Comparison of ENCODE assay signal across 2 cellular contexts in the genomic region with DNA sequence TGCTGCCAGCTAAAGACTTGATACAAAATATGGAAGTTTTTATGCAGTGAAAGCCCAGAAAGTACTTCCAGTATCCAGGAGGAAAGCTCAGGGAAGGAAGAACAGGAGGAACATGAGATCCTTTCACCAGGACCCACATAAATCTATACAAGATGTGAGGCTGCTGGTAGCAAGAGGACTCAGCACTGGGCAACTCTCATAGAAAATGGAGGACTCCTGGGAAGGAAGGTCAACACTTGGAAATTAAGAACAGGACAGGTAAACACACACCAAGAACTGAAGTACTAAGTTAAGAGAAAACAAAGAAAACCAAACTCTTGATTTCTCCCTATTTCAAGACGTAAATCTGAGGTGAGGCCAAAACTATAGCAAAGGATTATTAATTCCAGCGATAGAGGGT.
TF ChIP-seq lines count a peak whose summit lies in the region.

No MANE protein-coding gene starts in this region.

TF ChIP-seq in GM23338, 12 proteins besides CTCF, POLR2A, EP300 and RAD21:
- TF ChIP-seq JUNB (IDR thresholded peaks at IDR 0.05; ENCODE audit: unreplicated experiment) (no peak), ZNF331 (CRISPR knock-in tag; IDR thresholded peaks at IDR 0.05; ENCODE audit: low read depth) (no peak), EZH2 (IDR thresholded peaks at IDR 0.05; ENCODE audit: low read depth, unreplicated experiment) (no peak), NANOG (IDR thresholded peaks at IDR 0.05; ENCODE audit: borderline replicate concordance) (no peak), EZH2phosphoT487 (IDR thresholded peaks at IDR 0.05; ENCODE audit: unreplicated experiment) (no peak), POLR2AphosphoS5 (IDR thresholded peaks at IDR 0.05; ENCODE audit: low read depth) (no peak)
- TF ChIP-seq, protein P1, sequence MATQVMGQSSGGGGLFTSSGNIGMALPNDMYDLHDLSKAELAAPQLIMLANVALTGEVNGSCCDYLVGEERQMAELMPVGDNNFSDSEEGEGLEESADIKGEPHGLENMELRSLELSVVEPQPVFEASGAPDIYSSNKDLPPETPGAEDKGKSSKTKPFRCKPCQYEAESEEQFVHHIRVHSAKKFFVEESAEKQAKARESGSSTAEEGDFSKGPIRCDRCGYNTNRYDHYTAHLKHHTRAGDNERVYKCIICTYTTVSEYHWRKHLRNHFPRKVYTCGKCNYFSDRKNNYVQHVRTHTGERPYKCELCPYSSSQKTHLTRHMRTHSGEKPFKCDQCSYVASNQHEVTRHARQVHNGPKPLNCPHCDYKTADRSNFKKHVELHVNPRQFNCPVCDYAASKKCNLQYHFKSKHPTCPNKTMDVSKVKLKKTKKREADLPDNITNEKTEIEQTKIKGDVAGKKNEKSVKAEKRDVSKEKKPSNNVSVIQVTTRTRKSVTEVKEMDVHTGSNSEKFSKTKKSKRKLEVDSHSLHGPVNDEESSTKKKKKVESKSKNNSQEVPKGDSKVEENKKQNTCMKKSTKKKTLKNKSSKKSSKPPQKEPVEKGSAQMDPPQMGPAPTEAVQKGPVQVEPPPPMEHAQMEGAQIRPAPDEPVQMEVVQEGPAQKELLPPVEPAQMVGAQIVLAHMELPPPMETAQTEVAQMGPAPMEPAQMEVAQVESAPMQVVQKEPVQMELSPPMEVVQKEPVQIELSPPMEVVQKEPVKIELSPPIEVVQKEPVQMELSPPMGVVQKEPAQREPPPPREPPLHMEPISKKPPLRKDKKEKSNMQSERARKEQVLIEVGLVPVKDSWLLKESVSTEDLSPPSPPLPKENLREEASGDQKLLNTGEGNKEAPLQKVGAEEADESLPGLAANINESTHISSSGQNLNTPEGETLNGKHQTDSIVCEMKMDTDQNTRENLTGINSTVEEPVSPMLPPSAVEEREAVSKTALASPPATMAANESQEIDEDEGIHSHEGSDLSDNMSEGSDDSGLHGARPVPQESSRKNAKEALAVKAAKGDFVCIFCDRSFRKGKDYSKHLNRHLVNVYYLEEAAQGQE (IDR thresholded peaks at IDR 0.05; ENCODE audit: unreplicated experiment), result no peak
- TF ChIP-seq, protein P2, sequence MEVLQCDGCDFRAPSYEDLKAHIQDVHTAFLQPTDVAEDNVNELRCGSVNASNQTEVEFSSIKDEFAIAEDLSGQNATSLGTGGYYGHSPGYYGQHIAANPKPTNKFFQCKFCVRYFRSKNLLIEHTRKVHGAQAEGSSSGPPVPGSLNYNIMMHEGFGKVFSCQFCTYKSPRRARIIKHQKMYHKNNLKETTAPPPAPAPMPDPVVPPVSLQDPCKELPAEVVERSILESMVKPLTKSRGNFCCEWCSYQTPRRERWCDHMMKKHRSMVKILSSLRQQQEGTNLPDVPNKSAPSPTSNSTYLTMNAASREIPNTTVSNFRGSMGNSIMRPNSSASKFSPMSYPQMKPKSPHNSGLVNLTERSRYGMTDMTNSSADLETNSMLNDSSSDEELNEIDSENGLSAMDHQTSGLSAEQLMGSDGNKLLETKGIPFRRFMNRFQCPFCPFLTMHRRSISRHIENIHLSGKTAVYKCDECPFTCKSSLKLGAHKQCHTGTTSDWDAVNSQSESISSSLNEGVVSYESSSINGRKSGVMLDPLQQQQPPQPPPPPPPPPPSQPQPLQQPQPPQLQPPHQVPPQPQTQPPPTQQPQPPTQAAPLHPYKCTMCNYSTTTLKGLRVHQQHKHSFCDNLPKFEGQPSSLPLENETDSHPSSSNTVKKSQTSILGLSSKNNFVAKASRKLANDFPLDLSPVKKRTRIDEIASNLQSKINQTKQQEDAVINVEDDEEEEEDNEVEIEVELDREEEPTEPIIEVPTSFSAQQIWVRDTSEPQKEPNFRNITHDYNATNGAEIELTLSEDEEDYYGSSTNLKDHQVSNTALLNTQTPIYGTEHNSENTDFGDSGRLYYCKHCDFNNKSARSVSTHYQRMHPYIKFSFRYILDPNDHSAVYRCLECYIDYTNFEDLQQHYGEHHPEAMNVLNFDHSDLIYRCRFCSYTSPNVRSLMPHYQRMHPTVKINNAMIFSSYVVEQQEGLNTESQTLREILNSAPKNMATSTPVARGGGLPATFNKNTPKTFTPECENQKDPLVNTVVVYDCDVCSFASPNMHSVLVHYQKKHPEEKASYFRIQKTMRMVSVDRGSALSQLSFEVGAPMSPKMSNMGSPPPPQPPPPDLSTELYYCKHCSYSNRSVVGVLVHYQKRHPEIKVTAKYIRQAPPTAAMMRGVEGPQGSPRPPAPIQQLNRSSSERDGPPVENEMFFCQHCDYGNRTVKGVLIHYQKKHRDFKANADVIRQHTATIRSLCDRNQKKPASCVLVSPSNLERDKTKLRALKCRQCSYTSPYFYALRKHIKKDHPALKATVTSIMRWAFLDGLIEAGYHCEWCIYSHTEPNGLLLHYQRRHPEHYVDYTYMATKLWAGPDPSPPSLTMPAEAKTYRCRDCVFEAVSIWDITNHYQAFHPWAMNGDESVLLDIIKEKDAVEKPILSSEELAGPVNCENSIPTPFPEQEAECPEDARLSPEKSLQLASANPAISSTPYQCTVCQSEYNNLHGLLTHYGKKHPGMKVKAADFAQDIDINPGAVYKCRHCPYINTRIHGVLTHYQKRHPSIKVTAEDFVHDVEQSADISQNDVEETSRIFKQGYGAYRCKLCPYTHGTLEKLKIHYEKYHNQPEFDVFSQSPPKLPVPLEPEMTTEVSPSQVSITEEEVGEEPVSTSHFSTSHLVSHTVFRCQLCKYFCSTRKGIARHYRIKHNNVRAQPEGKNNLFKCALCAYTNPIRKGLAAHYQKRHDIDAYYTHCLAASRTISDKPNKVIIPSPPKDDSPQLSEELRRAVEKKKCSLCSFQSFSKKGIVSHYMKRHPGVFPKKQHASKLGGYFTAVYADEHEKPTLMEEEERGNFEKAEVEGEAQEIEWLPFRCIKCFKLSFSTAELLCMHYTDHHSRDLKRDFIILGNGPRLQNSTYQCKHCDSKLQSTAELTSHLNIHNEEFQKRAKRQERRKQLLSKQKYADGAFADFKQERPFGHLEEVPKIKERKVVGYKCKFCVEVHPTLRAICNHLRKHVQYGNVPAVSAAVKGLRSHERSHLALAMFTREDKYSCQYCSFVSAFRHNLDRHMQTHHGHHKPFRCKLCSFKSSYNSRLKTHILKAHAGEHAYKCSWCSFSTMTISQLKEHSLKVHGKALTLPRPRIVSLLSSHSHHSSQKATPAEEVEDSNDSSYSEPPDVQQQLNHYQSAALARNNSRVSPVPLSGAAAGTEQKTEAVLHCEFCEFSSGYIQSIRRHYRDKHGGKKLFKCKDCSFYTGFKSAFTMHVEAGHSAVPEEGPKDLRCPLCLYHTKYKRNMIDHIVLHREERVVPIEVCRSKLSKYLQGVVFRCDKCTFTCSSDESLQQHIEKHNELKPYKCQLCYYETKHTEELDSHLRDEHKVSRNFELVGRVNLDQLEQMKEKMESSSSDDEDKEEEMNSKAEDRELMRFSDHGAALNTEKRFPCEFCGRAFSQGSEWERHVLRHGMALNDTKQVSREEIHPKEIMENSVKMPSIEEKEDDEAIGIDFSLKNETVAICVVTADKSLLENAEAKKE (CRISPR knock-in tag; IDR thresholded peaks at IDR 0.05), result no peak
- TF ChIP-seq, protein P3, sequence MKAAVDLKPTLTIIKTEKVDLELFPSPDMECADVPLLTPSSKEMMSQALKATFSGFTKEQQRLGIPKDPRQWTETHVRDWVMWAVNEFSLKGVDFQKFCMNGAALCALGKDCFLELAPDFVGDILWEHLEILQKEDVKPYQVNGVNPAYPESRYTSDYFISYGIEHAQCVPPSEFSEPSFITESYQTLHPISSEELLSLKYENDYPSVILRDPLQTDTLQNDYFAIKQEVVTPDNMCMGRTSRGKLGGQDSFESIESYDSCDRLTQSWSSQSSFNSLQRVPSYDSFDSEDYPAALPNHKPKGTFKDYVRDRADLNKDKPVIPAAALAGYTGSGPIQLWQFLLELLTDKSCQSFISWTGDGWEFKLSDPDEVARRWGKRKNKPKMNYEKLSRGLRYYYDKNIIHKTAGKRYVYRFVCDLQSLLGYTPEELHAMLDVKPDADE (IDR thresholded peaks at IDR 0.05), result no peak
TF ChIP-seq in GM23338: peak in this region for 0.

TF ChIP-seq in H1, 55 proteins besides CTCF, POLR2A, EP300 and RAD21:
- no peak for TF ChIP-seq BRCA1 (IDR thresholded peaks at IDR 0.05; ENCODE audit: low read depth, low read length)
- no peak for TF ChIP-seq NRF1 (IDR thresholded peaks at IDR 0.05; ENCODE audit: low read depth, low read length)
- TF ChIP-seq, protein P4, sequence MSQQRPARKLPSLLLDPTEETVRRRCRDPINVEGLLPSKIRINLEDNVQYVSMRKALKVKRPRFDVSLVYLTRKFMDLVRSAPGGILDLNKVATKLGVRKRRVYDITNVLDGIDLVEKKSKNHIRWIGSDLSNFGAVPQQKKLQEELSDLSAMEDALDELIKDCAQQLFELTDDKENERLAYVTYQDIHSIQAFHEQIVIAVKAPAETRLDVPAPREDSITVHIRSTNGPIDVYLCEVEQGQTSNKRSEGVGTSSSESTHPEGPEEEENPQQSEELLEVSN (IDR thresholded peaks at IDR 0.05), result no peak
- no peak for TF ChIP-seq RFX5 (IDR thresholded peaks at IDR 0.05; ENCODE audit: borderline replicate concordance, low read depth, low read length)
- TF ChIP-seq TAF1 (IDR thresholded peaks at IDR 0.05; ENCODE audit: low read depth, low read length), result no peak
- TF ChIP-seq KDM5A (IDR thresholded peaks at IDR 0.05; ENCODE audit: low read length), result no peak
- no peak for TF ChIP-seq POLR2AphosphoS5 (IDR thresholded peaks at IDR 0.05; ENCODE audit: low read depth, low read length)
- TF ChIP-seq SP1 (IDR thresholded peaks at IDR 0.05; ENCODE audit: low read depth, low read length), result no peak
- no peak for TF ChIP-seq BCL11A (IDR thresholded peaks at IDR 0.05; ENCODE audit: low read depth in 2 of 2, low read length in 2 of 2)
- no peak for TF ChIP-seq YY1 (IDR thresholded peaks at IDR 0.05; ENCODE audit: low read depth, low read length)
- TF ChIP-seq CBX5 (IDR thresholded peaks at IDR 0.05; ENCODE audit: low read depth, low read length), result no peak
- TF ChIP-seq, protein P5, sequence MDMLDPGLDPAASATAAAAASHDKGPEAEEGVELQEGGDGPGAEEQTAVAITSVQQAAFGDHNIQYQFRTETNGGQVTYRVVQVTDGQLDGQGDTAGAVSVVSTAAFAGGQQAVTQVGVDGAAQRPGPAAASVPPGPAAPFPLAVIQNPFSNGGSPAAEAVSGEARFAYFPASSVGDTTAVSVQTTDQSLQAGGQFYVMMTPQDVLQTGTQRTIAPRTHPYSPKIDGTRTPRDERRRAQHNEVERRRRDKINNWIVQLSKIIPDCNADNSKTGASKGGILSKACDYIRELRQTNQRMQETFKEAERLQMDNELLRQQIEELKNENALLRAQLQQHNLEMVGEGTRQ (IDR thresholded peaks at IDR 0.05; ENCODE audit: low read length), result no peak
- no peak for TF ChIP-seq EGR1 (IDR thresholded peaks at IDR 0.05; ENCODE audit: borderline replicate concordance, low read depth, low read length)
- no peak for TF ChIP-seq ASH2L (IDR thresholded peaks at IDR 0.05; ENCODE audit: low read length)
- no peak for TF ChIP-seq SIRT6 (IDR thresholded peaks at IDR 0.05; ENCODE audit: low read length)
- TF ChIP-seq, protein P6, sequence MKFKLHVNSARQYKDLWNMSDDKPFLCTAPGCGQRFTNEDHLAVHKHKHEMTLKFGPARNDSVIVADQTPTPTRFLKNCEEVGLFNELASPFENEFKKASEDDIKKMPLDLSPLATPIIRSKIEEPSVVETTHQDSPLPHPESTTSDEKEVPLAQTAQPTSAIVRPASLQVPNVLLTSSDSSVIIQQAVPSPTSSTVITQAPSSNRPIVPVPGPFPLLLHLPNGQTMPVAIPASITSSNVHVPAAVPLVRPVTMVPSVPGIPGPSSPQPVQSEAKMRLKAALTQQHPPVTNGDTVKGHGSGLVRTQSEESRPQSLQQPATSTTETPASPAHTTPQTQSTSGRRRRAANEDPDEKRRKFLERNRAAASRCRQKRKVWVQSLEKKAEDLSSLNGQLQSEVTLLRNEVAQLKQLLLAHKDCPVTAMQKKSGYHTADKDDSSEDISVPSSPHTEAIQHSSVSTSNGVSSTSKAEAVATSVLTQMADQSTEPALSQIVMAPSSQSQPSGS (IDR thresholded peaks at IDR 0.05; ENCODE audit: low read length), result no peak
- no peak for TF ChIP-seq GTF2F1 (IDR thresholded peaks at IDR 0.05; ENCODE audit: borderline replicate concordance, low read depth, low read length)
- TF ChIP-seq MAFK (IDR thresholded peaks at IDR 0.05; ENCODE audit: low read depth, low read length), result no peak
- no peak for TF ChIP-seq RBBP5 (IDR thresholded peaks at IDR 0.05; ENCODE audit: borderline replicate concordance, low read depth, low read length)
